In the genomic region with DNA sequence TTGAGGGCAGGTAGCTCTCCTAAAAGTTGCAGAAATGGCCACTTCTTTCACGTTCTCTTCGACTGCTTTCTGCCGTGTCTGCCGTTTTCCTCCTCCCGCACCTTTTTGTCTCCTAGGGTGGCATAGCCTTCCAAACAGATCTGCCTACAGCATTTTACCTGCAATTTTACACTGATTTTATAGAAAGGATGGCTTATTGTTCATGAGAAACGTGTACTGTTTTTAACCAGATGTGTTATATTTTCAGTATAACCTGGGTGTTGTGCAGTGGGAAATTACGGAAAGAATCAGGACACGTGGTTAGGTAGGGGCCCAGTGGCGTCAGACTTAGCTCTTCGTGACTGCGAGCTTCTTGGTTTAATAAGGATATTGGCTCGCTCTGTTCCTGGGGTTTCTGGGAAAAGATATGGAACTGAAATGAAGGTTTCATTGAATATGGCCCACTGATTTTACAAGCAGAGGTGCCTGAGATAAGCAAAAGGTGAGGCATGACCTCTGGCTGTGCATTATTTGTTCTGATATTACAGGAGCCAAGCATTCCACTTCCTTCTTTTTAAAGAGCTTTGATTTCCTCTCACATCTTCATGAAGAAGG, we compare ENCODE assay signal across 1 cellular context.
TF ChIP-seq lines count a peak whose summit lies in the region.

No MANE protein-coding gene starts in this region.

TF ChIP-seq in H1, 55 proteins besides CTCF, POLR2A, EP300 and RAD21 (continued from another document):
- TF ChIP-seq ATF3 (IDR thresholded peaks at IDR 0.05; ENCODE audit: insufficient read depth, low read depth, low read length) (no peak), RBBP5 (IDR thresholded peaks at IDR 0.05; ENCODE audit: borderline replicate concordance, low read depth, low read length) (no peak), POLR2AphosphoS5 (IDR thresholded peaks at IDR 0.05; ENCODE audit: low read depth, low read length) (no peak), CTBP2 (IDR thresholded peaks at IDR 0.05; ENCODE audit: borderline replicate concordance, insufficient read depth, insufficient read length, low read length) (no peak), BACH1 (IDR thresholded peaks at IDR 0.05; ENCODE audit: low read length) (no peak), CREB1 (IDR thresholded peaks at IDR 0.05) (no peak), RXRA (IDR thresholded peaks at IDR 0.05; ENCODE audit: insufficient read depth, low read depth, low read length) (no peak), TAF1 (IDR thresholded peaks at IDR 0.05; ENCODE audit: low read depth, low read length) (no peak), SRF (IDR thresholded peaks at IDR 0.05; ENCODE audit: low read depth, low read length) (no peak), GABPA (IDR thresholded peaks at IDR 0.05; ENCODE audit: borderline replicate concordance, insufficient read depth, low read length) (no peak), CEBPB (IDR thresholded peaks at IDR 0.05; ENCODE audit: low read depth, low read length) (no peak), BRCA1 (IDR thresholded peaks at IDR 0.05; ENCODE audit: low read depth, low read length) (no peak), KDM4A (IDR thresholded peaks at IDR 0.05; ENCODE audit: low read depth, low read length, severe bottlenecking) (no peak), KDM1A (IDR thresholded peaks at IDR 0.05; ENCODE audit: borderline replicate concordance, low read length) (no peak), MAX (IDR thresholded peaks at IDR 0.05) (no peak), HDAC2 (IDR thresholded peaks at IDR 0.05; ENCODE audit: borderline replicate concordance in 1 of 2, low read depth in 2 of 2, low read length in 2 of 2) (no peak), SIRT6 (IDR thresholded peaks at IDR 0.05; ENCODE audit: low read length) (no peak)
